8 cellular contexts compared by ENCODE assay signal in genomic region chr16:396605-397004, GRCh38. TPM values are rescaled to one million over a fixed set of nuclear protein-coding genes. Genes with fewer than 3 reads are reported as not detected.
DNase-seq lines count a peak whose midpoint lies in the region; ATAC-seq lines count a peak whose summit lies in the region.

No MANE protein-coding gene starts in this region.

- H3K27ac Mint-ChIP-seq in activated CD4-positive, alpha-beta memory T cell treated with anti-CD3 and anti-CD28 coated beads for 36 hours, result no peak overlapping the region

- peaks cover 5% of the 10 kb centered on the region for H3K9me3 Mint-ChIP-seq in activated CD4-positive, alpha-beta memory T cell treated with anti-CD3 and anti-CD28 coated beads for 36 hours

- peak overlapping the region; percentile 79 for H3K4me3 Mint-ChIP-seq in activated CD4-positive, alpha-beta memory T cell treated with anti-CD3 and anti-CD28 coated beads for 36 hours

- peak; percentile 30 for DNase-seq in NCI-H1105 treated with DMSO at 0.1 percent for 48 hours (lab: John Stamatoyannopoulos, UW)
- no peak for DNase-seq in NCI-H1105 (lab: John Stamatoyannopoulos, UW)
- DNase-seq in Jurkat, Clone E6-1 (ENCODE audit: low read depth, low spot score), result no peak
- DNase-seq in activated CD4-positive, alpha-beta memory T cell treated with anti-CD3 and anti-CD28 coated beads for 36 hours, result no peak
- DNase-seq in head of caudate nucleus, result peak in 30 of 42 donors; percentile 32 to 80 (median 58)
- peak; percentile 51 for DNase-seq in pons (ENCODE audit: low spot score)
- DNase-seq in activated gamma-delta T cell treated with Interleukin-2 at 50 U/mL for 16 hours, result no peak

- intact Hi-C loops in activated CD4-positive, alpha-beta memory T cell treated with anti-CD3 and anti-CD28 coated beads for 36 hours (cut with micrococcal nuclease), result no loop called here
- intact Hi-C loops in head of caudate nucleus (cut with DNase I), result no loop called here

- no peak for ATAC-seq in GM21423 (IDR thresholded peaks at IDR 0.05; ENCODE audit: unreplicated experiment)

- peaks cover 36% of the 10 kb centered on the region for H3K4me1 Mint-ChIP-seq in activated CD4-positive, alpha-beta memory T cell treated with anti-CD3 and anti-CD28 coated beads for 36 hours (ENCODE audit: low read depth)

- no peaks in the 10 kb centered on the region for H3K27me3 Mint-ChIP-seq in activated CD4-positive, alpha-beta memory T cell treated with anti-CD3 and anti-CD28 coated beads for 36 hours

- H3K4me3 ChIP-seq in Jurkat, Clone E6-1 (ENCODE audit: low read length), result peak overlapping the region; percentile 46

- POLR2A ChIA-PET in activated CD4-positive, alpha-beta memory T cell treated with anti-CD3 and anti-CD28 coated beads for 36 hours (lab: Charles Lee), result no interaction called here

- CTCF ChIA-PET in activated CD4-positive, alpha-beta memory T cell treated with anti-CD3 and anti-CD28 coated beads for 36 hours (lab: Charles Lee), result no interaction called here

- no peaks in the 10 kb centered on the region for H3K36me3 Mint-ChIP-seq in activated CD4-positive, alpha-beta memory T cell treated with anti-CD3 and anti-CD28 coated beads for 36 hours

RNA-seq across cellular contexts. Expression of gene NME4, which starts 0.4 kb away (rescaled TPM):
- polyA plus RNA-seq in Jurkat, Clone E6-1 (2012; ENCODE audit: insufficient read depth, insufficient read length), result 282 TPM
- 10 to 100 TPM; 62.1 to 62.5 TPM for total RNA-seq in activated CD4-positive, alpha-beta memory T cell treated with anti-CD3 and anti-CD28 coated beads for 36 hours

RNA-seq across cellular contexts. Expression of gene DECR2, which starts 5.1 kb away (rescaled TPM):
- polyA plus RNA-seq in Jurkat, Clone E6-1 (2012; ENCODE audit: insufficient read depth, insufficient read length), result 27.4 TPM
- 1 to 10 TPM; 8.5 to 8.8 TPM for total RNA-seq in activated CD4-positive, alpha-beta memory T cell treated with anti-CD3 and anti-CD28 coated beads for 36 hours

RNA-seq across cellular contexts. Expression of gene PGAP6, which starts 14.8 kb away (rescaled TPM):
- 56.7 TPM for polyA plus RNA-seq in Jurkat, Clone E6-1 (2012; ENCODE audit: insufficient read depth, insufficient read length)
- 10 to 100 TPM; 30.6 to 31.5 TPM for total RNA-seq in activated CD4-positive, alpha-beta memory T cell treated with anti-CD3 and anti-CD28 coated beads for 36 hours

RNA-seq across cellular contexts. Expression of gene MRPL28, which starts 26.3 kb away (rescaled TPM):
- polyA plus RNA-seq in Jurkat, Clone E6-1 (2012; ENCODE audit: insufficient read depth, insufficient read length), result 141 TPM
- total RNA-seq in activated CD4-positive, alpha-beta memory T cell treated with anti-CD3 and anti-CD28 coated beads for 36 hours, result 10 to 100 TPM; 76.8 to 77.3 TPM

RNA-seq across cellular contexts. Expression of gene RAB11FIP3, which starts 28.8 kb away (rescaled TPM):
- polyA plus RNA-seq in Jurkat, Clone E6-1 (2012; ENCODE audit: insufficient read depth, insufficient read length), result 32.0 TPM
- total RNA-seq in activated CD4-positive, alpha-beta memory T cell treated with anti-CD3 and anti-CD28 coated beads for 36 hours, result 10 to 100 TPM; 14.8 to 18.4 TPM

Comparison
In these comparisons a context has a peak if more than half of its experiments do, and no peak if none do; other contexts are left out.
1. DNase-seq: peak in NCI-H1105 treated with DMSO at 0.1 percent for 48 hours (single experiment), head of caudate nucleus (30 of 42) and pons (single experiment); none in NCI-H1105 (single experiment), Jurkat, Clone E6-1 (single experiment), activated CD4-positive, alpha-beta memory T cell treated with anti-CD3 and anti-CD28 coated beads for 36 hours (single experiment) and activated gamma-delta T cell treated with Interleukin-2 at 50 U/mL for 16 hours (single experiment).